In genomic region chr11:11427185-11427944, GRCh38 we compare ENCODE assay signal across 18 cellular contexts.
DNase-seq lines count a peak whose midpoint lies in the region; ATAC-seq, FAIRE-seq and TF ChIP-seq lines count a peak whose summit lies in the region.
"Had no signal": no experiment of that assay in that cellular context is flagged by ENCODE, and none has a peak within 500 bp of the region (broad histone marks: within the 10 kb centered on the region; RNA-seq: fewer than 3 reads in every experiment).

No MANE protein-coding gene starts in this region.

- H3K36me3 Mint-ChIP-seq in brain: peaks cover 12% of the 10 kb centered on the region
- H3K36me3 Mint-ChIP-seq: activated naive CD8-positive, alpha-beta T cell treated with anti-CD3 and anti-CD28 coated beads, Interleukin-2, amount 10 ng/mL, durations not matched to agents 7 days and 5 days had no signal

- DNase-seq in NCI-H82 (lab: John Stamatoyannopoulos, UW): peak; percentile 41
- DNase-seq in NCI-H82 treated with DMSO at 0.1 percent for 48 hours (lab: John Stamatoyannopoulos, UW; ENCODE audit: unreplicated experiment): no peak
- DNase-seq in right lobe of liver: no peak
- no peak for DNase-seq in upper lobe of right lung
- DNase-seq in HUDEP-2 (lab: John Stamatoyannopoulos, UW; ENCODE audit: unreplicated experiment in 76 of 76): no peak
- DNase-seq in urothelium cell line (ENCODE audit: low spot score): no peak
- no peak for DNase-seq in H7
- DNase-seq: activated CD4-positive, alpha-beta T cell treated with anti-CD3 and anti-CD28 coated beads for 4 hours; activated naive CD8-positive, alpha-beta T cell treated with anti-CD3 and anti-CD28 coated beads, Interleukin-2, amount 10 ng/mL, durations not matched to agents 7 days and 5 days; activated T-cell treated with anti-CD3 and anti-CD28 coated beads for 4 hours; T-helper 2 cell had no signal

- intact Hi-C loops in right lobe of liver (cut with DNase I) (no loop called here), upper lobe of right lung (cut with DNase I) (no loop called here)

- peaks cover 55% of the 10 kb centered on the region for H3K4me1 Mint-ChIP-seq in brain
- H3K4me1 Mint-ChIP-seq: activated naive CD8-positive, alpha-beta T cell treated with anti-CD3 and anti-CD28 coated beads, Interleukin-2, amount 10 ng/mL, durations not matched to agents 7 days and 5 days; central memory CD8-positive, alpha-beta T cell had no signal

- no peaks in the 10 kb centered on the region for H3K27me3 ChIP-seq in right lobe of liver
- H3K27me3 ChIP-seq in upper lobe of right lung: no peaks in the 10 kb centered on the region
- H3K27me3 ChIP-seq in H7 (ENCODE audit: control insufficient read depth, insufficient read depth, low read length): no peaks in the 10 kb centered on the region; the same call in 1 of the 2 replicates
- H3K27me3 ChIP-seq: hepatocyte had no signal

- TF ChIP-seq CTCF in brain (conservative IDR thresholded peaks at IDR 0.05): no peak
- TF ChIP-seq CTCF in right lobe of liver (IDR thresholded peaks at IDR 0.05): no peak
- no peak for TF ChIP-seq CTCF in upper lobe of right lung (IDR thresholded peaks at IDR 0.05)

- no peak for TF ChIP-seq POLR2A in right lobe of liver (IDR thresholded peaks at IDR 0.05)

- H3K9me3 Mint-ChIP-seq in brain: no peaks in the 10 kb centered on the region
- H3K9me3 Mint-ChIP-seq: activated naive CD8-positive, alpha-beta T cell treated with anti-CD3 and anti-CD28 coated beads, Interleukin-2, amount 10 ng/mL, durations not matched to agents 7 days and 5 days; central memory CD8-positive, alpha-beta T cell had no signal

- H3K9me3 ChIP-seq in right lobe of liver (no peaks in the 10 kb centered on the region), upper lobe of right lung (no peaks in the 10 kb centered on the region)
- H3K9me3 ChIP-seq: A549 had no signal

- peaks cover 10% of the 10 kb centered on the region for H3K27me3 Mint-ChIP-seq in brain
- H3K27me3 Mint-ChIP-seq: activated naive CD8-positive, alpha-beta T cell treated with anti-CD3 and anti-CD28 coated beads, Interleukin-2, amount 10 ng/mL, durations not matched to agents 7 days and 5 days had no signal

- H3K4me3 ChIP-seq in right lobe of liver (no peak overlapping the region), upper lobe of right lung (no peak overlapping the region), H7 (ENCODE audit: insufficient read depth, low read depth, low read length) (no peak overlapping the region)
- H3K4me3 ChIP-seq: A549, hepatocyte had no signal

- ATAC-seq in right lobe of liver: peak; percentile 19 to 35 (median 33)
- ATAC-seq in upper lobe of right lung: peak; percentile 31
- ATAC-seq: A549 had no signal

- WGBS in right lobe of liver (ENCODE audit: insufficient coverage, low coverage, low lambda C conversion rate, missing lambda C conversion rate): 63% methylated on average over 11 of the region's 13 CpGs

- no peak for FAIRE-seq in urothelium cell line (lab: Jason Lieb, UNC)
- FAIRE-seq: A549, GM18507, H54 had no signal

- H3K27ac ChIP-seq in right lobe of liver (no peak overlapping the region), upper lobe of right lung (peak overlapping the region; percentile 6)
- H3K27ac ChIP-seq: A549, epithelial cell of prostate, hepatocyte had no signal

- no peaks in the 10 kb centered on the region for H3K4me1 ChIP-seq in right lobe of liver
- H3K4me1 ChIP-seq in upper lobe of right lung: peaks cover 29% of the 10 kb centered on the region

- H3K4me3 Mint-ChIP-seq in brain: no peak overlapping the region
- H3K4me3 Mint-ChIP-seq: activated naive CD8-positive, alpha-beta T cell treated with anti-CD3 and anti-CD28 coated beads, Interleukin-2, amount 10 ng/mL, durations not matched to agents 7 days and 5 days; central memory CD8-positive, alpha-beta T cell had no signal

- no peaks in the 10 kb centered on the region for H3K36me3 ChIP-seq in right lobe of liver
- H3K36me3 ChIP-seq in upper lobe of right lung: no peaks in the 10 kb centered on the region
- H3K36me3 ChIP-seq in H7 (replicated peaks; ENCODE audit: control insufficient read depth, insufficient read depth, low read length): no peaks in the 10 kb centered on the region

- peak overlapping the region in 3 of 5 experiments; percentile 12 to 72 (median 72) for H3K27ac Mint-ChIP-seq in brain
- H3K27ac Mint-ChIP-seq: activated naive CD8-positive, alpha-beta T cell treated with anti-CD3 and anti-CD28 coated beads, Interleukin-2, amount 10 ng/mL, durations not matched to agents 7 days and 5 days had no signal
